In genomic region chrX:106802063-106802387, GRCh38 we compare ENCODE assay signal across 8 cellular contexts. TPM values are rescaled to one million over a fixed set of nuclear protein-coding genes. Genes with fewer than 3 reads are reported as not detected.
DNase-seq lines count a peak whose midpoint lies in the region; ATAC-seq, FAIRE-seq and TF ChIP-seq lines count a peak whose summit lies in the region.

No MANE protein-coding gene starts in this region.

- no peaks in the 10 kb centered on the region for H3K36me3 ChIP-seq in bronchial epithelial cell (ENCODE audit: control insufficient read depth, insufficient read depth, low read length)
- H3K36me3 ChIP-seq in mesendoderm (ENCODE audit: control insufficient read depth, insufficient read depth, low read length), result no peaks in the 10 kb centered on the region

- no peak overlapping the region for H2BK5ac ChIP-seq in mesendoderm (ENCODE audit: low read length)

- H3K4me3 ChIP-seq in bronchial epithelial cell (ENCODE audit: low read depth, low read length) (peak overlapping the region; percentile 74), mesendoderm (ENCODE audit: low read length) (peak overlapping the region; percentile 24)

- no peak overlapping the region for H3K23ac ChIP-seq in mesendoderm (ENCODE audit: low read length)

- no peak overlapping the region for H2AK5ac ChIP-seq in mesendoderm (ENCODE audit: low read length)

- H3K79me2 ChIP-seq in mesendoderm (ENCODE audit: control insufficient read depth, insufficient read depth, low read length), result no peaks in the 10 kb centered on the region

- H3K27ac ChIP-seq in mesendoderm (ENCODE audit: low read depth, low read length), result no peak overlapping the region

- no peak overlapping the region for H3K4ac ChIP-seq in mesendoderm (ENCODE audit: low read depth, low read length)

- WGBS in mesendoderm (ENCODE audit: extremely low coverage, insufficient coverage, low lambda C conversion rate), result no CpG with 5 or more reads among the region's 11 CpGs

- FAIRE-seq in bronchial epithelial cell (lab: Jason Lieb, UNC), result no peak

- no peak overlapping the region for H4K5ac ChIP-seq in mesendoderm (ENCODE audit: low read length)

- no peak overlapping the region for H2BK15ac ChIP-seq in mesendoderm (replicated peaks; ENCODE audit: low read depth)

- peak; percentile 8 for ATAC-seq in HG03139 (IDR thresholded peaks at IDR 0.05; ENCODE audit: unreplicated experiment)

- no peaks in the 10 kb centered on the region for H3K79me1 ChIP-seq in mesendoderm (ENCODE audit: low read length)

- TF ChIP-seq CTCF in bronchial epithelial cell (IDR thresholded peaks at IDR 0.05; ENCODE audit: insufficient read depth, low read length, severe bottlenecking), result no peak

- H3K27me3 ChIP-seq in bronchial epithelial cell (ENCODE audit: control insufficient read depth, insufficient read depth, low read length) (no peaks in the 10 kb centered on the region), mesendoderm (ENCODE audit: insufficient read depth, low read length, poor library complexity) (no peaks in the 10 kb centered on the region)

- DNase-seq in DMS79 (lab: John Stamatoyannopoulos, UW) (peak; percentile 0), DMS79 treated with DMSO at 0.1 percent for 48 hours (lab: John Stamatoyannopoulos, UW) (no peak), bronchial epithelial cell (ENCODE audit: low read depth) (no peak), mesendoderm (no peak), occipital lobe (lab: John Stamatoyannopoulos, UW) (no peak), cerebellum (ENCODE audit: low spot score) (no peak), NCI-H146 treated with DMSO at 0.1 percent for 48 hours (lab: John Stamatoyannopoulos, UW; ENCODE audit: unreplicated experiment) (no peak)

- peak overlapping the region; percentile 79 for H3K56ac ChIP-seq in mesendoderm (ENCODE audit: low read length)

- H3K9ac ChIP-seq in mesendoderm (ENCODE audit: low read length), result peak overlapping the region; percentile 59

- H3K4me1 ChIP-seq in mesendoderm (ENCODE audit: control insufficient read depth, low read depth, low read length), result no peaks in the 10 kb centered on the region

- H3K4me2 ChIP-seq in mesendoderm (ENCODE audit: low read length), result peak overlapping the region; percentile 34

- no peak overlapping the region for H3K18ac ChIP-seq in mesendoderm (ENCODE audit: low read length)

- H4K8ac ChIP-seq in mesendoderm (ENCODE audit: low read depth, low read length), result no peak overlapping the region

- no peak overlapping the region for H2BK120ac ChIP-seq in mesendoderm (ENCODE audit: low read depth, low read length)

RNA-seq across cellular contexts. Expression of gene TBC1D8B, which starts 0.4 kb away (rescaled TPM):
- total RNA-seq in bronchial epithelial cell (2.6 and 3.8 TPM in 2 replicates), occipital lobe (0.78 TPM), cerebellum (1.6 TPM)
- 3.4 TPM for polyA plus RNA-seq in mesendoderm (2013, experiment 1 of 2)
- 3.7 TPM for polyA plus RNA-seq in mesendoderm (2013, experiment 2 of 2)
